Comparison of ENCODE assay signal across 8 cellular contexts in genomic region chr13:112767506-112768471, GRCh38.
DNase-seq lines count a peak whose midpoint lies in the region; ATAC-seq and TF ChIP-seq lines count a peak whose summit lies in the region.

No MANE protein-coding gene starts in this region.

- H3K9me3 Mint-ChIP-seq in IgD-negative memory B cell = no peaks in the 10 kb centered on the region

- H3K27ac Mint-ChIP-seq in IgD-negative memory B cell = peak overlapping the region; percentile 26 to 84 (median 65)

- TF ChIP-seq CTCF in left lung (IDR thresholded peaks at IDR 0.05) (no peak), testis (IDR thresholded peaks at IDR 0.05) (no peak)

- H3K27me3 Mint-ChIP-seq in IgD-negative memory B cell = peaks cover 3% of the 10 kb centered on the region

- H3K27me3 ChIP-seq in left lung (no peaks in the 10 kb centered on the region), testis (no peaks in the 10 kb centered on the region)

- intact Hi-C loops in left lung (cut with DNase I) (no loop called here), testis (cut with DNase I; ENCODE audit: low total_unique reads) (no loop called here)

- TF ChIP-seq POLR2A in testis (IDR thresholded peaks at IDR 0.05) = no peak

- H3K36me3 ChIP-seq in left lung = no peaks in the 10 kb centered on the region
- no peaks in the 10 kb centered on the region for H3K36me3 ChIP-seq in testis (ENCODE audit: low read depth, missing control alignments)

- peak; percentile 72 for ATAC-seq in GM18502 (IDR thresholded peaks at IDR 0.05; ENCODE audit: poor library complexity, unreplicated experiment)
- ATAC-seq in GM21390 (IDR thresholded peaks at IDR 0.05; ENCODE audit: unreplicated experiment) = peak; percentile 70
- peak; percentile 25 for ATAC-seq in left lung

- H3K4me1 Mint-ChIP-seq in IgD-negative memory B cell = peaks cover 17 to 20% (median 19%) of the 10 kb centered on the region in 3 donors

- H3K9me3 ChIP-seq in left lung (no peaks in the 10 kb centered on the region), testis (no peaks in the 10 kb centered on the region)

- H3K4me3 Mint-ChIP-seq in IgD-negative memory B cell = peak overlapping the region; percentile 82 to 96 (median 85)

- H3K4me1 ChIP-seq in left lung = peaks cover 9 to 62% of the 10 kb centered on the region in 2 donors
- H3K4me1 ChIP-seq in testis = peaks cover 7% of the 10 kb centered on the region

- peak overlapping the region; percentile 64 to 72 for H3K27ac ChIP-seq in left lung
- no peak overlapping the region for H3K27ac ChIP-seq in testis

- 91 to 95% methylated on average over 26 to 34 of the region's 34 CpGs for WGBS in testis, 2 donors

- H3K4me3 ChIP-seq in left lung (no peak overlapping the region), testis (no peak overlapping the region)

- DNase-seq in left lung = peak; percentile 76 to 88
- no peak for DNase-seq in testis
- DNase-seq in NCI-H1930 (lab: John Stamatoyannopoulos, UW) = no peak
- no peak for DNase-seq in activated CD4-positive, alpha-beta T cell treated with anti-CD3 and anti-CD28 coated beads for 1 hour
- no peak for DNase-seq in central memory CD4-positive, alpha-beta T cell

- peaks cover 6% of the 10 kb centered on the region for H3K36me3 Mint-ChIP-seq in IgD-negative memory B cell

Comparison
In these comparisons a context has a peak if more than half of its experiments do, and no peak if none do; other contexts are left out.
1. DNase-seq: peak in left lung (2 of 2); none in testis (single experiment), NCI-H1930 (0 of 2), activated CD4-positive, alpha-beta T cell treated with anti-CD3 and anti-CD28 coated beads for 1 hour (single experiment) and central memory CD4-positive, alpha-beta T cell (single experiment).
2. H3K27ac ChIP-seq: peak in left lung (2 of 2); none in testis (0 of 2).
3. Peak in every context shown above with its lines, with median percentiles within 50 percentile points of each other: ATAC-seq.